Comparison of ENCODE assay signal across 8 cellular contexts in genomic region chr2:29115797-29116781, GRCh38. TPM values are rescaled to one million over a fixed set of nuclear protein-coding genes. Genes with fewer than 3 reads are reported as not detected.
DNase-seq lines count a peak whose midpoint lies in the region; ATAC-seq, FAIRE-seq and TF ChIP-seq lines count a peak whose summit lies in the region.

No MANE protein-coding gene starts in this region.

- H3K27ac Mint-ChIP-seq in MCF 10A (ENCODE audit: low read depth, unreplicated experiment) = peak overlapping the region; percentile 49
- H3K27ac Mint-ChIP-seq in immature natural killer cell = peak overlapping the region; percentile 88 to 96 (median 91)

- TF ChIP-seq CTCF in WERI-Rb-1 (IDR thresholded peaks at IDR 0.05; ENCODE audit: low read depth, low read length) (no peak), MCF 10A (IDR thresholded peaks at IDR 0.05; ENCODE audit: unreplicated experiment) (no peak)

- intact Hi-C loops in MCF 10A (cut with micrococcal nuclease) = loop anchor here (5.0 kb wide), 2 partner anchors 49 to 159 kb away; no protein-coding TSS in a partner anchor

- H3K4me3 ChIP-seq in WERI-Rb-1 (ENCODE audit: low read depth, low read length) (peak overlapping the region; percentile 69), small intestine (ENCODE audit: low read depth in 1 of 2, low read length in 2 of 2) (peak overlapping the region; percentile 54 to 60)

- H3K27me3 ChIP-seq in WERI-Rb-1 (ENCODE audit: insufficient read depth, low read depth, severe bottlenecking) (no peaks in the 10 kb centered on the region), small intestine (ENCODE audit: control insufficient read depth in 2 of 2, insufficient read depth in 2 of 2, low read length in 2 of 2) (peaks cover 0 to 2% of the 10 kb centered on the region in 2 donors)

- H3K9me3 Mint-ChIP-seq in MCF 10A (ENCODE audit: unreplicated experiment) (no peaks in the 10 kb centered on the region), immature natural killer cell (no peaks in the 10 kb centered on the region)

- H3K9me3 ChIP-seq in WERI-Rb-1 (ENCODE audit: severe bottlenecking) (no peaks in the 10 kb centered on the region), small intestine (ENCODE audit: control insufficient read depth, low read depth) (no peaks in the 10 kb centered on the region)

- ATAC-seq in GM19351 (IDR thresholded peaks at IDR 0.05; ENCODE audit: unreplicated experiment) (peak; percentile 45), GM19467 (IDR thresholded peaks at IDR 0.05; ENCODE audit: unreplicated experiment) (no peak)

- peaks cover 13% of the 10 kb centered on the region for H3K36me3 Mint-ChIP-seq in MCF 10A (ENCODE audit: insufficient read depth, unreplicated experiment)
- H3K36me3 Mint-ChIP-seq in immature natural killer cell = no peaks in the 10 kb centered on the region

- FAIRE-seq in small intestine (lab: Jason Lieb, UNC) = no peak

- POLR2A ChIA-PET in MCF 10A (lab: Yijun Ruan, JAX) = interaction anchor here (0.8 to 10.3 kb wide), 14 partner anchors 9 to 221 kb away, joined by 3 to 230 read pairs (median 9); partner anchors contain the start of gene WDR43

- CTCF ChIA-PET in MCF 10A (lab: Yijun Ruan, JAX) = interaction anchor here (1.1 to 2.6 kb wide), 5 partner anchors 8 to 49 kb away, joined by 3 to 10 read pairs (median 4); no protein-coding TSS in a partner anchor

- peak overlapping the region; percentile 90 for H3K4me3 Mint-ChIP-seq in MCF 10A (ENCODE audit: unreplicated experiment)
- H3K4me3 Mint-ChIP-seq in immature natural killer cell = peak overlapping the region; percentile 84 to 95 (median 91)

- peak overlapping the region; percentile 77 for H3K27ac ChIP-seq in WERI-Rb-1
- H3K27ac ChIP-seq in small intestine (ENCODE audit: low read depth in 1 of 2, low read length in 1 of 2) = peak overlapping the region; percentile 67 to 95

- H3K27me3 Mint-ChIP-seq in MCF 10A (ENCODE audit: insufficient read depth, unreplicated experiment) (no peaks in the 10 kb centered on the region), immature natural killer cell (ENCODE audit: low read depth in 3 of 3) (peaks cover 3 to 15% (median 14%) of the 10 kb centered on the region in 3 donors)

- H3K4me1 Mint-ChIP-seq in MCF 10A (ENCODE audit: insufficient read depth, unreplicated experiment) = peaks cover 40% of the 10 kb centered on the region
- peaks cover 42 to 65% of the 10 kb centered on the region in 2 donors for H3K4me1 Mint-ChIP-seq in immature natural killer cell

- WGBS in small intestine, 3 donors = 7 to 13% (median 9%) methylated on average over 45 to 53 of the region's 53 CpGs

- H3K36me3 ChIP-seq in WERI-Rb-1 = no peaks in the 10 kb centered on the region
- no peaks in the 10 kb centered on the region for H3K36me3 ChIP-seq in small intestine (ENCODE audit: control insufficient read depth in 2 of 2, insufficient read depth in 2 of 2, low read length in 2 of 2)

- TSS peak; percentile 49 for BruUV-seq in MCF 10A (replicated peaks; lab: Mats Ljungman, UMichigan)

- DNase-seq in C1 segment of cervical spinal cord (lab: John Stamatoyannopoulos, UW) (peak in 11 of 14 donors; percentile 35 to 78 (median 61)), HuH-7 (ENCODE audit: low spot score) (peak; percentile 50), WERI-Rb-1 (peak; percentile 27), MCF 10A (ENCODE audit: unreplicated experiment) (peak; percentile 87), immature natural killer cell (peak; percentile 74 to 78 (median 74)), small intestine (peak; percentile 65)

- H3K4me1 ChIP-seq in small intestine (ENCODE audit: control insufficient read depth in 2 of 2, insufficient read depth in 1 of 2, low read depth in 1 of 2, low read length in 1 of 2) = peaks cover 0 to 2% of the 10 kb centered on the region in 2 donors

RNA-seq across cellular contexts. Expression of gene CLIP4, which starts 0.9 kb away (rescaled TPM):
- total RNA-seq in MCF 10A (2022) = 77.8 and 97.7 TPM in 2 replicates
- polyA plus RNA-seq in immature natural killer cell (10 to 100 TPM; 20.4 to 32.7 (median 20.5) TPM), small intestine (1 to 10 TPM in 2 of 3 donors, under 1 TPM in 1; 0.67 to 5.8 (median 1.6) TPM)

RNA-seq across cellular contexts. Expression of gene PCARE, which starts 41.8 kb away (rescaled TPM):
- not detected in 2 replicates for total RNA-seq in MCF 10A (2022)
- polyA plus RNA-seq in immature natural killer cell (not detected), small intestine (not detected)

Comparison
In these comparisons a context has a peak if more than half of its experiments do, and no peak if none do; other contexts are left out.
1. DNase-seq: peak in every context shown above with its lines; median percentile 87 in MCF 10A; 74 in immature natural killer cell; 65 in small intestine; 61 in C1 segment of cervical spinal cord; 50 in HuH-7; 27 in WERI-Rb-1.